ENCODE assay signal across 24 cellular contexts in genomic region chr12:69170293-69170692, GRCh38.
"Had no signal": no experiment of that assay in that cellular context is flagged by ENCODE, and none has a peak within 500 bp of the region (broad histone marks: within the 10 kb centered on the region; RNA-seq: fewer than 3 reads in every experiment).

No MANE protein-coding gene starts in this region.

- H3K4me3 Mint-ChIP-seq: activated B cell treated with CpG ODN at 0.5 μM for 24 hours; activated CD4-positive, alpha-beta T cell treated with anti-CD3 and anti-CD28 coated beads, Interleukin-2, amount 10 ng/mL, durations not matched to agents 24 days and 14 days; activated CD8-positive, alpha-beta memory T cell treated with anti-CD3 and anti-CD28 coated beads, Interleukin-2, amount 10 ng/mL, durations not matched to agents 7 days and 5 days; activated naive CD4-positive, alpha-beta T cell treated with anti-CD3 and anti-CD28 coated beads for 36 hours; activated naive CD8-positive, alpha-beta T cell treated with anti-CD3 and anti-CD28 coated beads for 36 hours; activated T-helper 17 cell treated with anti-CD3 and anti-CD28 coated beads, Interleukin-2, amount 50 U/mL, for 72 hours had no signal

- H3K9me3 Mint-ChIP-seq: activated B cell treated with CpG ODN at 0.5 μM for 24 hours; activated CD4-positive, alpha-beta T cell treated with anti-CD3 and anti-CD28 coated beads, Interleukin-2, amount 10 ng/mL, durations not matched to agents 24 days and 14 days; activated naive CD4-positive, alpha-beta T cell treated with anti-CD3 and anti-CD28 coated beads for 36 hours; activated naive CD8-positive, alpha-beta T cell treated with anti-CD3 and anti-CD28 coated beads for 36 hours; activated T-helper 17 cell treated with anti-CD3 and anti-CD28 coated beads, Interleukin-2, amount 50 U/mL, for 72 hours had no signal

- H3K9ac ChIP-seq: SK-N-SH had no signal

- H3K27ac ChIP-seq: breast epithelium had no signal

- H3K27me3 ChIP-seq: breast epithelium, MG63 had no signal

- H3K27ac Mint-ChIP-seq: activated B cell treated with CpG ODN at 0.5 μM for 24 hours; activated CD4-positive, alpha-beta T cell treated with anti-CD3 and anti-CD28 coated beads, Interleukin-2, amount 10 ng/mL, durations not matched to agents 24 days and 14 days; activated CD8-positive, alpha-beta memory T cell treated with anti-CD3 and anti-CD28 coated beads, Interleukin-2, amount 10 ng/mL, durations not matched to agents 7 days and 5 days; activated naive CD4-positive, alpha-beta T cell treated with anti-CD3 and anti-CD28 coated beads for 36 hours; activated naive CD8-positive, alpha-beta T cell treated with anti-CD3 and anti-CD28 coated beads for 36 hours; activated T-helper 17 cell treated with anti-CD3 and anti-CD28 coated beads, Interleukin-2, amount 50 U/mL, for 72 hours had no signal

- H3K36me3 ChIP-seq: breast epithelium, MG63 had no signal

- H3K9me3 ChIP-seq: breast epithelium, MG63, SK-N-SH had no signal

- H3K4me3 ChIP-seq: breast epithelium, MG63 had no signal

- H3K36me3 Mint-ChIP-seq: activated CD8-positive, alpha-beta memory T cell treated with anti-CD3 and anti-CD28 coated beads, Interleukin-2, amount 10 ng/mL, durations not matched to agents 7 days and 5 days; activated naive CD8-positive, alpha-beta T cell treated with anti-CD3 and anti-CD28 coated beads for 36 hours had no signal

- H3K27me3 Mint-ChIP-seq: activated CD4-positive, alpha-beta T cell treated with anti-CD3 and anti-CD28 coated beads, Interleukin-2, amount 10 ng/mL, durations not matched to agents 24 days and 14 days; activated CD8-positive, alpha-beta memory T cell treated with anti-CD3 and anti-CD28 coated beads, Interleukin-2, amount 10 ng/mL, durations not matched to agents 7 days and 5 days; activated naive CD8-positive, alpha-beta T cell treated with anti-CD3 and anti-CD28 coated beads for 36 hours had no signal

- H3K4me1 Mint-ChIP-seq: activated B cell treated with CpG ODN at 0.5 μM for 24 hours; activated CD4-positive, alpha-beta T cell treated with anti-CD3 and anti-CD28 coated beads, Interleukin-2, amount 10 ng/mL, durations not matched to agents 24 days and 14 days; activated naive CD8-positive, alpha-beta T cell treated with anti-CD3 and anti-CD28 coated beads for 36 hours; activated T-helper 17 cell treated with anti-CD3 and anti-CD28 coated beads, Interleukin-2, amount 50 U/mL, for 72 hours had no signal

- DNase-seq: activated B cell treated with CpG ODN at 0.5 μM for 24 hours; activated CD4-positive, alpha-beta T cell treated with anti-CD3 and anti-CD28 coated beads for 1 hour; activated CD4-positive, alpha-beta T cell treated with anti-CD3 and anti-CD28 coated beads, Interleukin-2, amount 10 ng/mL, durations not matched to agents 24 days and 14 days; activated CD4-positive, alpha-beta T cell treated with anti-CD3 and anti-CD28 coated beads, Interleukin-2, amount 50 U/mL, for 48 hours; activated CD8-positive, alpha-beta memory T cell treated with anti-CD3 and anti-CD28 coated beads, Interleukin-2, amount 10 ng/mL, durations not matched to agents 7 days and 5 days; activated gamma-delta T cell; activated naive CD4-positive, alpha-beta T cell treated with anti-CD3 and anti-CD28 coated beads for 36 hours; activated naive CD8-positive, alpha-beta T cell treated with anti-CD3 and anti-CD28 coated beads for 36 hours; activated T-cell treated with anti-CD3 and anti-CD28 coated beads, Interleukin-2, amount 50 U/mL, for 48 hours; caudate nucleus; MG63; MV-4-11; NCI-H1092 treated with DMSO at 0.1 percent for 48 hours; NCI-H1436 treated with DMSO at 0.1 percent for 48 hours; NCI-H1930; NCI-H446; NCI-H524 treated with DMSO at 0.1 percent for 48 hours; NCI-H774; OCI-M1; RPMI8226; SK-N-SH; T-helper 1 cell had no signal

- H3K4me1 ChIP-seq: breast epithelium had no signal
